ENCODE assay signal across 1 cellular context in genomic region chr22:50643021-50643820, GRCh38. TPM values are rescaled to one million over a fixed set of nuclear protein-coding genes. Genes with fewer than 3 reads are reported as not detected.
"Had no signal": no experiment of that assay in that cellular context is flagged by ENCODE, and none has a peak within 500 bp of the region (broad histone marks: within the 10 kb centered on the region; RNA-seq: fewer than 3 reads in every experiment).

No MANE protein-coding gene starts in this region.

RNA-seq across cellular contexts. Expression of gene SHANK3, which starts 29.4 kb away (rescaled TPM):
- polyA plus RNA-seq: IgD-negative memory B cell had no signal

RNA-seq across cellular contexts. Expression of gene MAPK8IP2, which starts 42.6 kb away (rescaled TPM):
- polyA plus RNA-seq: IgD-negative memory B cell had no signal
